1 cellular context compared by ENCODE assay signal in genomic region chr6:11729083-11729482, GRCh38.
TF ChIP-seq lines count a peak whose summit lies in the region.

No MANE protein-coding gene starts in this region.

TF ChIP-seq in GM12878, 131 proteins besides CTCF, POLR2A, EP300 and RAD21 (continued from another document):
- TF ChIP-seq BCLAF1 (IDR thresholded peaks at IDR 0.05) (no peak), CREB1 (IDR thresholded peaks at IDR 0.05; ENCODE audit: low read depth) (no peak)
TF ChIP-seq in GM12878: peak in this region for 0.
